In genomic region chr13:95192998-95193397, GRCh38 we compare ENCODE assay signal across 27 cellular contexts.
"Had no signal": no experiment of that assay in that cellular context is flagged by ENCODE, and none has a peak within 500 bp of the region (broad histone marks: within the 10 kb centered on the region; RNA-seq: fewer than 3 reads in every experiment).

No MANE protein-coding gene starts in this region.

- H3K27me3 Mint-ChIP-seq: activated CD4-positive, alpha-beta memory T cell treated with anti-CD3 and anti-CD28 coated beads for 36 hours; activated CD4-positive, alpha-beta T cell treated with anti-CD3 and anti-CD28 coated beads, Interleukin-2, amount 10 ng/mL, durations not matched to agents 24 days and 14 days; activated naive CD8-positive, alpha-beta T cell treated with anti-CD3 and anti-CD28 coated beads for 36 hours; naive thymus-derived CD4-positive, alpha-beta T cell had no signal

- H3K36me3 ChIP-seq: adrenal gland, vagina had no signal

- H3K27me3 ChIP-seq: adrenal gland, body of pancreas, testis, vagina had no signal

- H3K4me1 Mint-ChIP-seq: neural crest cell had no signal

- H3K4me1 ChIP-seq: adrenal gland, body of pancreas, testis, vagina had no signal

- H3K9me3 ChIP-seq: adrenal gland, body of pancreas, testis, vagina had no signal

- DNase-seq: activated CD4-positive, alpha-beta memory T cell treated with anti-CD3 and anti-CD28 coated beads for 36 hours; activated CD4-positive, alpha-beta T cell treated with anti-CD3 and anti-CD28 coated beads, Interleukin-2, amount 10 ng/mL, durations not matched to agents 24 days and 14 days; activated CD8-positive, alpha-beta memory T cell treated with anti-CD3 and anti-CD28 coated beads, Interleukin-2, amount 50 U/mL, for 4 hours; activated effector memory CD4-positive, alpha-beta T cell treated with anti-CD3 and anti-CD28 coated beads, Interleukin-2, amount 50 U/mL, for 16 hours; activated naive CD4-positive, alpha-beta T cell treated with anti-CD3 and anti-CD28 coated beads for 36 hours; activated naive CD8-positive, alpha-beta T cell treated with anti-CD3 and anti-CD28 coated beads for 36 hours; activated T-cell treated with anti-CD3 and anti-CD28 coated beads, Interleukin-2, amount 50 U/mL, for 1 hour; adrenal gland; aorta; body of pancreas; dermis blood vessel endothelial cell; effector CD4-positive, alpha-beta T cell; glutamatergic neuron; naive thymus-derived CD4-positive, alpha-beta T cell; occipital lobe; posterior cingulate gyrus; stimulated activated CD4-positive, alpha-beta T cell treated with anti-CD3 and anti-CD28 coated beads, Interleukin-12 subunit alpha, Interleukin-12 subunit beta, amount 100 ng/mL, for 4 hours; stimulated activated CD4-positive, alpha-beta T cell treated with anti-CD3 and anti-CD28 coated beads, Interleukin-4, amount 100 ng/mL, for 1 hour; stimulated activated naive CD8-positive, alpha-beta T cell treated with anti-CD3 and anti-CD28 coated beads, Interleukin-15, Interleukin-2, amounts not matched to agents 100 U/mL and 50 U/mL, for 24 hours; testis; WERI-Rb-1 had no signal

- H3K27ac ChIP-seq: adrenal gland, body of pancreas, skin epidermis, testis, vagina, WERI-Rb-1 had no signal

- H3K4me3 ChIP-seq: adrenal gland, body of pancreas, skin epidermis, testis, vagina had no signal

- H3K9me3 Mint-ChIP-seq: activated CD4-positive, alpha-beta memory T cell treated with anti-CD3 and anti-CD28 coated beads for 36 hours; activated CD4-positive, alpha-beta T cell treated with anti-CD3 and anti-CD28 coated beads, Interleukin-2, amount 10 ng/mL, durations not matched to agents 24 days and 14 days; activated naive CD4-positive, alpha-beta T cell treated with anti-CD3 and anti-CD28 coated beads for 36 hours; activated naive CD8-positive, alpha-beta T cell treated with anti-CD3 and anti-CD28 coated beads for 36 hours; activated T-helper 1 cell treated with anti-CD3 and anti-CD28 coated beads, Interleukin-12 subunit alpha, Interleukin-12 subunit beta, Interleukin-2, Interleukin-4 antibody, amounts not matched to agents 30 ng/mL and 10 ng/mL and 1 ng/mL, durations not matched to agents 14 hours and 24 hours and 36 hours; neural crest cell had no signal

- H3K4me3 Mint-ChIP-seq: activated CD4-positive, alpha-beta memory T cell treated with anti-CD3 and anti-CD28 coated beads for 36 hours; activated CD4-positive, alpha-beta T cell treated with anti-CD3 and anti-CD28 coated beads, Interleukin-2, amount 10 ng/mL, durations not matched to agents 24 days and 14 days; activated naive CD4-positive, alpha-beta T cell treated with anti-CD3 and anti-CD28 coated beads for 36 hours; activated naive CD8-positive, alpha-beta T cell treated with anti-CD3 and anti-CD28 coated beads for 36 hours; activated T-helper 1 cell treated with anti-CD3 and anti-CD28 coated beads, Interleukin-12 subunit alpha, Interleukin-12 subunit beta, Interleukin-2, Interleukin-4 antibody, amounts not matched to agents 30 ng/mL and 10 ng/mL and 1 ng/mL, durations not matched to agents 14 hours and 24 hours and 36 hours; naive thymus-derived CD4-positive, alpha-beta T cell; neural crest cell had no signal

- ATAC-seq: activated CD4-positive, CD25-positive, alpha-beta regulatory T cell treated with anti-CD3 and anti-CD28 coated beads, Interleukin-2, amount 50 U/mL, for 24 hours; body of pancreas; naive thymus-derived CD4-positive, alpha-beta T cell; sciatic nerve; stimulated activated naive CD8-positive, alpha-beta T cell treated with anti-CD3 and anti-CD28 coated beads, Interleukin-15, Interleukin-2, amounts not matched to agents 100 U/mL and 50 U/mL, for 24 hours had no signal

- H3K27ac Mint-ChIP-seq: activated CD4-positive, alpha-beta memory T cell treated with anti-CD3 and anti-CD28 coated beads for 36 hours; activated CD4-positive, alpha-beta T cell treated with anti-CD3 and anti-CD28 coated beads, Interleukin-2, amount 10 ng/mL, durations not matched to agents 24 days and 14 days; activated naive CD4-positive, alpha-beta T cell treated with anti-CD3 and anti-CD28 coated beads for 36 hours; activated naive CD8-positive, alpha-beta T cell treated with anti-CD3 and anti-CD28 coated beads for 36 hours; activated T-helper 1 cell treated with anti-CD3 and anti-CD28 coated beads, Interleukin-12 subunit alpha, Interleukin-12 subunit beta, Interleukin-2, Interleukin-4 antibody, amounts not matched to agents 30 ng/mL and 10 ng/mL and 1 ng/mL, durations not matched to agents 14 hours and 24 hours and 36 hours had no signal
